Comparison of ENCODE assay signal across 1 cellular context in genomic region chr1:176876966-176877515, GRCh38.
A peak's percentile ranks its signal among the peaks of the same experiment; 100 is the strongest.
TF ChIP-seq lines count a peak whose summit lies in the region.

No MANE protein-coding gene starts in this region.

TF ChIP-seq in K562, 482 proteins besides CTCF, POLR2A, EP300 and RAD21:
- 0 out of 2 replicates have a peak, but pooled peaks have one; percentile 25 for TF ChIP-seq MGA (IDR thresholded peaks at IDR 0.05)
- TF ChIP-seq SNAPC5 (CRISPR knock-in tag; IDR thresholded peaks at IDR 0.05) = no peak
- TF ChIP-seq ETV5 (CRISPR knock-in tag; IDR thresholded peaks at IDR 0.05; ENCODE audit: low read depth) = peak; percentile 31; the same call in 1 of the 2 replicates
- TF ChIP-seq TAL1 (IDR thresholded peaks at IDR 0.05) = peak; percentile 12; the same call in 1 of the 2 replicates
- TF ChIP-seq ZBTB11 (CRISPR knock-in tag; IDR thresholded peaks at IDR 0.05) = 0 out of 6 replicates have a peak, but pooled peaks of 1 of the 3 experiments have one; percentile 22
- TF ChIP-seq ZKSCAN3 (CRISPR knock-in tag; IDR thresholded peaks at IDR 0.05) = no peak
- 0 out of 2 replicates have a peak, but pooled peaks have one; percentile 23 for TF ChIP-seq ARID1B (IDR thresholded peaks at IDR 0.05)
- TF ChIP-seq CBFA2T3 (IDR thresholded peaks at IDR 0.05) = peak; percentile 52
- TF ChIP-seq TCF3 (CRISPR knock-in tag; IDR thresholded peaks at IDR 0.05) = peak; percentile 72
- TF ChIP-seq SNRNP70 (optimal IDR thresholded peaks at IDR 0.05; ENCODE audit: low read depth, low read length) = no peak
- no peak for TF ChIP-seq ZNF699 (CRISPR knock-in tag; IDR thresholded peaks at IDR 0.05; ENCODE audit: insufficient replicate concordance)
- TF ChIP-seq ZZZ3 (IDR thresholded peaks at IDR 0.05) = no peak
- 0 out of 2 replicates have a peak, but pooled peaks have one; percentile 29 for TF ChIP-seq SMAD4 (CRISPR knock-in tag; conservative IDR thresholded peaks at IDR 0.05)
